In genomic region chr1:161165742-161166668, GRCh38 we compare ENCODE assay signal across 8 cellular contexts. TPM values are rescaled to one million over a fixed set of nuclear protein-coding genes. Genes with fewer than 3 reads are reported as not detected.
DNase-seq lines count a peak whose midpoint lies in the region; ATAC-seq, FAIRE-seq and TF ChIP-seq lines count a peak whose summit lies in the region.

TSS of gene PPOX (plus strand) at chr1:161166426. CDS start at chr1:161166848, 422 bp downstream.

- H3K27ac ChIP-seq in adipose tissue (ENCODE audit: low read depth, low read length) (peak within 1 kb of the TSS; percentile 70), heart left ventricle (peak within 1 kb of the TSS; percentile 75 to 92 (median 84)), upper lobe of left lung (peak within 1 kb of the TSS; percentile 83 to 92 (median 88))

- H3K4me1 Mint-ChIP-seq in T-cell = peaks cover 51 to 61% (median 61%) of the 10 kb centered on the region in 3 donors

- CTCF ChIA-PET in T-cell (lab: Charles Lee) = interaction anchor here (0.6 to 2.4 kb wide), 20 partner anchors 8 to 583 kb away, joined by 3 to 29 read pairs (median 4); partner anchors contain the start of genes DEDD (in 2 of the 2), B4GALT3 (in 1 of the 2), DUSP12 (in 1 of the 2) and F11R (in 1 of the 2)

- no peaks in the 10 kb centered on the region for H3K9me3 Mint-ChIP-seq in T-cell

- H3K9me3 ChIP-seq in heart left ventricle = no peaks in the 10 kb centered on the region
- no peaks in the 10 kb centered on the region for H3K9me3 ChIP-seq in upper lobe of left lung

- FAIRE-seq in GM12892 (lab: Jason Lieb, UNC) = peak; percentile 97

- H3K36me3 ChIP-seq in heart left ventricle (peaks cover 0 to 64% (median 53%) of the 10 kb centered on the region in 9 donors), upper lobe of left lung (peaks cover 3 to 42% (median 22%) of the 10 kb centered on the region in 4 donors)

- ATAC-seq in HG02852 (IDR thresholded peaks at IDR 0.05; ENCODE audit: unreplicated experiment) (peak; percentile 96), T-cell (replicated peaks in 1 of 4) (peak; percentile 91 to 95 (median 94)), heart left ventricle (peak; percentile 96 to 97 (median 96)), upper lobe of left lung (ENCODE audit: low FRiP score in 2 of 2) (peak; percentile 98)

- TF ChIP-seq EP300 in upper lobe of left lung (IDR thresholded peaks at IDR 0.05) = peak in 1 of 4 donors; percentile 13

- TF ChIP-seq CTCF in heart left ventricle (IDR thresholded peaks at IDR 0.05) (peak in 10 of 12 donors; percentile 16 to 57 (median 40)), upper lobe of left lung (IDR thresholded peaks at IDR 0.05) (peak in 4 of 6 experiments; percentile 32 to 43 (median 34))

- POLR2A ChIA-PET in T-cell (lab: Charles Lee) = interaction anchor here (0.5 to 2.2 kb wide), 19 partner anchors 9 to 897 kb away, joined by 3 to 18 read pairs (median 4); partner anchors contain the start of genes B4GALT3 (in 2 of the 2), UFC1 (in 2 of the 2), NDUFS2 (in 1 of the 2) and USF1 (in 1 of the 2)

- DNase-seq in GM12892 (ENCODE audit: insufficient read length) = peak; percentile 86
- peak; percentile 87 for DNase-seq in NCI-H1436 treated with DMSO at 0.1 percent for 48 hours (lab: John Stamatoyannopoulos, UW)
- peak; percentile 73 to 96 (median 91) for DNase-seq in T-cell
- peak; percentile 96 to 98 (median 97) for DNase-seq in heart left ventricle
- peak; percentile 96 to 100 (median 98) for DNase-seq in posterior cingulate gyrus
- DNase-seq in upper lobe of left lung = peak; percentile 89 to 97

- TF ChIP-seq POLR2A in GM12892 (IDR thresholded peaks at IDR 0.05; ENCODE audit: low read depth, low read length) (peak; percentile 94), heart left ventricle (IDR thresholded peaks at IDR 0.05) (peak; percentile 42 to 67), upper lobe of left lung (IDR thresholded peaks at IDR 0.05) (peak in 3 of 4 donors; percentile 61 to 74 (median 71))

- H3K27me3 ChIP-seq in heart left ventricle = no peaks in the 10 kb centered on the region
- no peaks in the 10 kb centered on the region for H3K27me3 ChIP-seq in upper lobe of left lung

- no peaks in the 10 kb centered on the region for H3K27me3 Mint-ChIP-seq in T-cell

- peaks cover 10% of the 10 kb centered on the region for H3K36me3 Mint-ChIP-seq in T-cell

- H3K27ac Mint-ChIP-seq in T-cell = peak within 1 kb of the TSS; percentile 96 to 99

- H3K4me3 Mint-ChIP-seq in T-cell = peak within 1 kb of the TSS; percentile 72 to 88 (median 87)

- H3K4me3 ChIP-seq in heart left ventricle (peak within 1 kb of the TSS; percentile 59 to 92 (median 77)), upper lobe of left lung (peak within 1 kb of the TSS; percentile 42 to 90 (median 58))

- WGBS in adipose tissue, 3 donors = 0 to 1% (median 1%) methylated on average over 54 of the region's 54 CpGs
- WGBS in heart left ventricle, 4 donors = 0 to 1% (median 0%) methylated on average over 39 to 54 of the region's 54 CpGs
- WGBS in upper lobe of left lung, 2 donors = 0 to 1% methylated on average over 36 to 53 of the region's 54 CpGs

- intact Hi-C loops in heart left ventricle (cut with DNase I) = no loop called here
- intact Hi-C loops in posterior cingulate gyrus (cut with DNase I) = no loop called here

- peaks cover 0 to 35% (median 26%) of the 10 kb centered on the region in 12 donors for H3K4me1 ChIP-seq in heart left ventricle
- peaks cover 15 to 34% (median 24%) of the 10 kb centered on the region in 4 donors for H3K4me1 ChIP-seq in upper lobe of left lung

RNA-seq across cellular contexts. Expression of gene PPOX, which starts in this region (rescaled TPM):
- polyA plus RNA-seq in GM12892 (2012; ENCODE audit: missing spikeins) = 22.5 TPM
- total RNA-seq in T-cell = 10 to 100 TPM; 38.3 to 85.4 (median 69.2) TPM
- 10 to 100 TPM; 11.1 to 33.1 (median 16.2) TPM for polyA plus RNA-seq in adipose tissue
- total RNA-seq in heart left ventricle = 10 to 100 TPM in 8 of 9 donors, 1 to 10 TPM in 1; 9.7 to 16.7 (median 13.7) TPM
- polyA plus RNA-seq in heart left ventricle = 10 to 100 TPM; 10.7 to 24.3 TPM
- 10 to 100 TPM; 19.5 to 48.2 (median 26.6) TPM for total RNA-seq in upper lobe of left lung

Comparison
In these comparisons a context has a peak if more than half of its experiments do, and no peak if none do; other contexts are left out.
1. Peak in every context shown above with its lines: DNase-seq, ATAC-seq, H3K4me3 ChIP-seq and H3K27ac ChIP-seq.